1 cellular context compared by ENCODE assay signal in the genomic region with DNA sequence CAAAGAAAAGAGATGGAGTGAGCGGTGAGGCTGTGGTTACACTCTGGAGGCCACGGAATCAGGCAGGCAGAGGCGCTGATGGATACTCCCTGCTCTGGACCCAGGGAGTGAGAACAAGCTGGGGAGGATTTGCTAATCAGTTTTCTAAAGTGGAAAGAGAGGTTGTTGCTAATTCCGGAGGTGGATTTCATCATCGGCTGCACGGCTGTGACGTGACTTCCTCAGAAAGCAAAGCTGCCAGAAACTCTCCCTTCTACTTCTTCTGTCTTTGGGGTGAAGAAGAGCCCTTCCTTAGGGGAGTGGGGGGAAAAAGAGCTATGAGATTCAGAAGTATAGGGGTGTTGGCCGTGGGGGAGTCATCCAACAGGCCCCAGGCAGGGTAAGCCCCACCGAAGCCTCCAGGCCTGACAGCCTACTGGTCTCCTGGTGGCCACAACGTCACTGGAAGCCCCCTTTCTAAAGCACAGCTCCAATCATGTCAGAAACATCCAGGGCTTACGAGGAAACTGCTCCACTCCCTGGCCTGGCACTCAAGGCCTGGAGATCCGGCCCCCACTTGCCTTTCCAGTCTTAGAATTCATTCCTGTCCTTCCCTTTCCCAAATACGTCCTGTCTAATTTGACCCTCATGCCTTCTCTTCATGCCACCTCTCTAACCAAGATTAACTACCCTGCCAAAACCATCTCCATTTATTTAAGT.
TF ChIP-seq lines count a peak whose summit lies in the region.

No MANE protein-coding gene starts in this region.

TF ChIP-seq in K562, 482 proteins besides CTCF, POLR2A, EP300 and RAD21 (continued from another document and continues in another):
- TF ChIP-seq POLR2G (IDR thresholded peaks at IDR 0.05; ENCODE audit: low read depth, low read length) (peak; percentile 52; the same call in 1 of the 2 replicates), HDAC8 (tag; IDR thresholded peaks at IDR 0.05) (peak; percentile 83; the same call in 1 of the 2 replicates), ZKSCAN8 (CRISPR knock-in tag; IDR thresholded peaks at IDR 0.05) (peak; percentile 79; the same call in 1 of the 2 replicates), FOSL1 (tag; conservative IDR thresholded peaks at IDR 0.05) (0 out of 2 replicates have a peak, but pooled peaks have one; percentile 33), RBM25 (IDR thresholded peaks at IDR 0.05; ENCODE audit: low read depth, low read length, severe bottlenecking) (no peak), ZNF431 (CRISPR knock-in tag; IDR thresholded peaks at IDR 0.05) (peak; percentile 7; the same call in 1 of the 2 replicates), JUN (IDR thresholded peaks at IDR 0.05; ENCODE audit: borderline replicate concordance, low read depth, low read length) (peak; percentile 66; the same call in 1 of the 2 replicates), JUN (CRISPR knock-in tag; IDR thresholded peaks at IDR 0.05; ENCODE audit: borderline replicate concordance) (0 out of 2 replicates have a peak, but pooled peaks have one; percentile 56), BRD9 (IDR thresholded peaks at IDR 0.05; ENCODE audit: low read depth, partially characterized antibody) (peak; percentile 74), CXXC5 (CRISPR knock-in tag; IDR thresholded peaks at IDR 0.05) (peak; percentile 78), ATF1 (CRISPR knock-in tag; IDR thresholded peaks at IDR 0.05) (no peak), ATF1 (tag; IDR thresholded peaks at IDR 0.05) (peak; percentile 92), TRIM28 (IDR thresholded peaks at IDR 0.05) (peak; percentile 41; the same call in 1 of the 2 replicates), NR2C2 (CRISPR knock-in tag; IDR thresholded peaks at IDR 0.05) (no peak; the same call in 1 of the 2 replicates), NR2C2 (tag; IDR thresholded peaks at IDR 0.05) (peak; percentile 50; the same call in 1 of the 2 replicates), ZNF143 (CRISPR knock-in tag; IDR thresholded peaks at IDR 0.05) (peak; percentile 20; the same call in 1 of the 2 replicates), TEAD1 (CRISPR knock-in tag; IDR thresholded peaks at IDR 0.05) (0 out of 4 replicates have a peak, but pooled peaks of 1 of the 2 experiments have one; percentile 67), SMAD1 (IDR thresholded peaks at IDR 0.05; ENCODE audit: low read depth, low read length, partially characterized antibody) (peak; percentile 9), ZSCAN32 (CRISPR knock-in tag; IDR thresholded peaks at IDR 0.05) (peak; percentile 97), GTF2A2 (tag; IDR thresholded peaks at IDR 0.05) (peak; percentile 31; the same call in 1 of the 2 replicates), KAT8 (IDR thresholded peaks at IDR 0.05; ENCODE audit: low read depth) (no peak), DPF2 (IDR thresholded peaks at IDR 0.05) (peak; percentile 74), PCBP1 (IDR thresholded peaks at IDR 0.05; ENCODE audit: low read depth, low read length, poor library complexity, severe bottlenecking) (no peak)
- TF ChIP-seq, protein P1, sequence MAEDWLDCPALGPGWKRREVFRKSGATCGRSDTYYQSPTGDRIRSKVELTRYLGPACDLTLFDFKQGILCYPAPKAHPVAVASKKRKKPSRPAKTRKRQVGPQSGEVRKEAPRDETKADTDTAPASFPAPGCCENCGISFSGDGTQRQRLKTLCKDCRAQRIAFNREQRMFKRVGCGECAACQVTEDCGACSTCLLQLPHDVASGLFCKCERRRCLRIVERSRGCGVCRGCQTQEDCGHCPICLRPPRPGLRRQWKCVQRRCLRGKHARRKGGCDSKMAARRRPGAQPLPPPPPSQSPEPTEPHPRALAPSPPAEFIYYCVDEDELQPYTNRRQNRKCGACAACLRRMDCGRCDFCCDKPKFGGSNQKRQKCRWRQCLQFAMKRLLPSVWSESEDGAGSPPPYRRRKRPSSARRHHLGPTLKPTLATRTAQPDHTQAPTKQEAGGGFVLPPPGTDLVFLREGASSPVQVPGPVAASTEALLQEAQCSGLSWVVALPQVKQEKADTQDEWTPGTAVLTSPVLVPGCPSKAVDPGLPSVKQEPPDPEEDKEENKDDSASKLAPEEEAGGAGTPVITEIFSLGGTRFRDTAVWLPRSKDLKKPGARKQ (CRISPR knock-in tag; IDR thresholded peaks at IDR 0.05): no peak
- TF ChIP-seq, protein P2, sequence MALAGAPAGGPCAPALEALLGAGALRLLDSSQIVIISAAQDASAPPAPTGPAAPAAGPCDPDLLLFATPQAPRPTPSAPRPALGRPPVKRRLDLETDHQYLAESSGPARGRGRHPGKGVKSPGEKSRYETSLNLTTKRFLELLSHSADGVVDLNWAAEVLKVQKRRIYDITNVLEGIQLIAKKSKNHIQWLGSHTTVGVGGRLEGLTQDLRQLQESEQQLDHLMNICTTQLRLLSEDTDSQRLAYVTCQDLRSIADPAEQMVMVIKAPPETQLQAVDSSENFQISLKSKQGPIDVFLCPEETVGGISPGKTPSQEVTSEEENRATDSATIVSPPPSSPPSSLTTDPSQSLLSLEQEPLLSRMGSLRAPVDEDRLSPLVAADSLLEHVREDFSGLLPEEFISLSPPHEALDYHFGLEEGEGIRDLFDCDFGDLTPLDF (CRISPR knock-in tag; IDR thresholded peaks at IDR 0.05): no peak
- TF ChIP-seq, protein P3, sequence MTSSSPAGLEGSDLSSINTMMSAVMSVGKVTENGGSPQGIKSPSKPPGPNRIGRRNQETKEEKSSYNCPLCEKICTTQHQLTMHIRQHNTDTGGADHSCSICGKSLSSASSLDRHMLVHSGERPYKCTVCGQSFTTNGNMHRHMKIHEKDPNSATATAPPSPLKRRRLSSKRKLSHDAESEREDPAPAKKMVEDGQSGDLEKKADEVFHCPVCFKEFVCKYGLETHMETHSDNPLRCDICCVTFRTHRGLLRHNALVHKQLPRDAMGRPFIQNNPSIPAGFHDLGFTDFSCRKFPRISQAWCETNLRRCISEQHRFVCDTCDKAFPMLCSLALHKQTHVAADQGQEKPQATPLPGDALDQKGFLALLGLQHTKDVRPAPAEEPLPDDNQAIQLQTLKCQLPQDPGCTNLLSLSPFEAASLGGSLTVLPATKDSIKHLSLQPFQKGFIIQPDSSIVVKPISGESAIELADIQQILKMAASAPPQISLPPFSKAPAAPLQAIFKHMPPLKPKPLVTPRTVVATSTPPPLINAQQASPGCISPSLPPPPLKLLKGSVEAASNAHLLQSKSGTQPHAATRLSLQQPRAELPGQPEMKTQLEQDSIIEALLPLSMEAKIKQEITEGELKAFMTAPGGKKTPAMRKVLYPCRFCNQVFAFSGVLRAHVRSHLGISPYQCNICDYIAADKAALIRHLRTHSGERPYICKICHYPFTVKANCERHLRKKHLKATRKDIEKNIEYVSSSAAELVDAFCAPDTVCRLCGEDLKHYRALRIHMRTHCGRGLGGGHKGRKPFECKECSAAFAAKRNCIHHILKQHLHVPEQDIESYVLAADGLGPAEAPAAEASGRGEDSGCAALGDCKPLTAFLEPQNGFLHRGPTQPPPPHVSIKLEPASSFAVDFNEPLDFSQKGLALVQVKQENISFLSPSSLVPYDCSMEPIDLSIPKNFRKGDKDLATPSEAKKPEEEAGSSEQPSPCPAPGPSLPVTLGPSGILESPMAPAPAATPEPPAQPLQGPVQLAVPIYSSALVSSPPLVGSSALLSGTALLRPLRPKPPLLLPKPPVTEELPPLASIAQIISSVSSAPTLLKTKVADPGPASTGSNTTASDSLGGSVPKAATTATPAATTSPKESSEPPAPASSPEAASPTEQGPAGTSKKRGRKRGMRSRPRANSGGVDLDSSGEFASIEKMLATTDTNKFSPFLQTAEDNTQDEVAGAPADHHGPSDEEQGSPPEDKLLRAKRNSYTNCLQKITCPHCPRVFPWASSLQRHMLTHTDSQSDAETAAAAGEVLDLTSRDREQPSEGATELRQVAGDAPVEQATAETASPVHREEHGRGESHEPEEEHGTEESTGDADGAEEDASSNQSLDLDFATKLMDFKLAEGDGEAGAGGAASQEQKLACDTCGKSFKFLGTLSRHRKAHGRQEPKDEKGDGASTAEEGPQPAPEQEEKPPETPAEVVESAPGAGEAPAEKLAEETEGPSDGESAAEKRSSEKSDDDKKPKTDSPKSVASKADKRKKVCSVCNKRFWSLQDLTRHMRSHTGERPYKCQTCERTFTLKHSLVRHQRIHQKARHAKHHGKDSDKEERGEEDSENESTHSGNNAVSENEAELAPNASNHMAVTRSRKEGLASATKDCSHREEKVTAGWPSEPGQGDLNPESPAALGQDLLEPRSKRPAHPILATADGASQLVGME (CRISPR knock-in tag; IDR thresholded peaks at IDR 0.05): peak; percentile 35; the same call in 1 of the 2 replicates
- TF ChIP-seq, protein P4, sequence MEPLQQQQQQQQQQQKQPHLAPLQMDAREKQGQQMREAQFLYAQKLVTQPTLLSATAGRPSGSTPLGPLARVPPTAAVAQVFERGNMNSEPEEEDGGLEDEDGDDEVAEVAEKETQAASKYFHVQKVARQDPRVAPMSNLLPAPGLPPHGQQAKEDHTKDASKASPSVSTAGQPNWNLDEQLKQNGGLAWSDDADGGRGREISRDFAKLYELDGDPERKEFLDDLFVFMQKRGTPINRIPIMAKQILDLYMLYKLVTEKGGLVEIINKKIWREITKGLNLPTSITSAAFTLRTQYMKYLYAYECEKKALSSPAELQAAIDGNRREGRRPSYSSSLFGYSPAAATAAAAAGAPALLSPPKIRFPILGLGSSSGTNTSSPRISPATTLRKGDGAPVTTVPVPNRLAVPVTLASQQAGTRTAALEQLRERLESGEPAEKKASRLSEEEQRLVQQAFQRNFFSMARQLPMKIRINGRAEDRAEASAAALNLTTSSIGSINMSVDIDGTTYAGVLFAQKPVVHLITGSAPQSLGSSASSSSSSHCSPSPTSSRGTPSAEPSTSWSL (CRISPR knock-in tag; IDR thresholded peaks at IDR 0.05; ENCODE audit: borderline replicate concordance): no peak
- TF ChIP-seq, protein P5, sequence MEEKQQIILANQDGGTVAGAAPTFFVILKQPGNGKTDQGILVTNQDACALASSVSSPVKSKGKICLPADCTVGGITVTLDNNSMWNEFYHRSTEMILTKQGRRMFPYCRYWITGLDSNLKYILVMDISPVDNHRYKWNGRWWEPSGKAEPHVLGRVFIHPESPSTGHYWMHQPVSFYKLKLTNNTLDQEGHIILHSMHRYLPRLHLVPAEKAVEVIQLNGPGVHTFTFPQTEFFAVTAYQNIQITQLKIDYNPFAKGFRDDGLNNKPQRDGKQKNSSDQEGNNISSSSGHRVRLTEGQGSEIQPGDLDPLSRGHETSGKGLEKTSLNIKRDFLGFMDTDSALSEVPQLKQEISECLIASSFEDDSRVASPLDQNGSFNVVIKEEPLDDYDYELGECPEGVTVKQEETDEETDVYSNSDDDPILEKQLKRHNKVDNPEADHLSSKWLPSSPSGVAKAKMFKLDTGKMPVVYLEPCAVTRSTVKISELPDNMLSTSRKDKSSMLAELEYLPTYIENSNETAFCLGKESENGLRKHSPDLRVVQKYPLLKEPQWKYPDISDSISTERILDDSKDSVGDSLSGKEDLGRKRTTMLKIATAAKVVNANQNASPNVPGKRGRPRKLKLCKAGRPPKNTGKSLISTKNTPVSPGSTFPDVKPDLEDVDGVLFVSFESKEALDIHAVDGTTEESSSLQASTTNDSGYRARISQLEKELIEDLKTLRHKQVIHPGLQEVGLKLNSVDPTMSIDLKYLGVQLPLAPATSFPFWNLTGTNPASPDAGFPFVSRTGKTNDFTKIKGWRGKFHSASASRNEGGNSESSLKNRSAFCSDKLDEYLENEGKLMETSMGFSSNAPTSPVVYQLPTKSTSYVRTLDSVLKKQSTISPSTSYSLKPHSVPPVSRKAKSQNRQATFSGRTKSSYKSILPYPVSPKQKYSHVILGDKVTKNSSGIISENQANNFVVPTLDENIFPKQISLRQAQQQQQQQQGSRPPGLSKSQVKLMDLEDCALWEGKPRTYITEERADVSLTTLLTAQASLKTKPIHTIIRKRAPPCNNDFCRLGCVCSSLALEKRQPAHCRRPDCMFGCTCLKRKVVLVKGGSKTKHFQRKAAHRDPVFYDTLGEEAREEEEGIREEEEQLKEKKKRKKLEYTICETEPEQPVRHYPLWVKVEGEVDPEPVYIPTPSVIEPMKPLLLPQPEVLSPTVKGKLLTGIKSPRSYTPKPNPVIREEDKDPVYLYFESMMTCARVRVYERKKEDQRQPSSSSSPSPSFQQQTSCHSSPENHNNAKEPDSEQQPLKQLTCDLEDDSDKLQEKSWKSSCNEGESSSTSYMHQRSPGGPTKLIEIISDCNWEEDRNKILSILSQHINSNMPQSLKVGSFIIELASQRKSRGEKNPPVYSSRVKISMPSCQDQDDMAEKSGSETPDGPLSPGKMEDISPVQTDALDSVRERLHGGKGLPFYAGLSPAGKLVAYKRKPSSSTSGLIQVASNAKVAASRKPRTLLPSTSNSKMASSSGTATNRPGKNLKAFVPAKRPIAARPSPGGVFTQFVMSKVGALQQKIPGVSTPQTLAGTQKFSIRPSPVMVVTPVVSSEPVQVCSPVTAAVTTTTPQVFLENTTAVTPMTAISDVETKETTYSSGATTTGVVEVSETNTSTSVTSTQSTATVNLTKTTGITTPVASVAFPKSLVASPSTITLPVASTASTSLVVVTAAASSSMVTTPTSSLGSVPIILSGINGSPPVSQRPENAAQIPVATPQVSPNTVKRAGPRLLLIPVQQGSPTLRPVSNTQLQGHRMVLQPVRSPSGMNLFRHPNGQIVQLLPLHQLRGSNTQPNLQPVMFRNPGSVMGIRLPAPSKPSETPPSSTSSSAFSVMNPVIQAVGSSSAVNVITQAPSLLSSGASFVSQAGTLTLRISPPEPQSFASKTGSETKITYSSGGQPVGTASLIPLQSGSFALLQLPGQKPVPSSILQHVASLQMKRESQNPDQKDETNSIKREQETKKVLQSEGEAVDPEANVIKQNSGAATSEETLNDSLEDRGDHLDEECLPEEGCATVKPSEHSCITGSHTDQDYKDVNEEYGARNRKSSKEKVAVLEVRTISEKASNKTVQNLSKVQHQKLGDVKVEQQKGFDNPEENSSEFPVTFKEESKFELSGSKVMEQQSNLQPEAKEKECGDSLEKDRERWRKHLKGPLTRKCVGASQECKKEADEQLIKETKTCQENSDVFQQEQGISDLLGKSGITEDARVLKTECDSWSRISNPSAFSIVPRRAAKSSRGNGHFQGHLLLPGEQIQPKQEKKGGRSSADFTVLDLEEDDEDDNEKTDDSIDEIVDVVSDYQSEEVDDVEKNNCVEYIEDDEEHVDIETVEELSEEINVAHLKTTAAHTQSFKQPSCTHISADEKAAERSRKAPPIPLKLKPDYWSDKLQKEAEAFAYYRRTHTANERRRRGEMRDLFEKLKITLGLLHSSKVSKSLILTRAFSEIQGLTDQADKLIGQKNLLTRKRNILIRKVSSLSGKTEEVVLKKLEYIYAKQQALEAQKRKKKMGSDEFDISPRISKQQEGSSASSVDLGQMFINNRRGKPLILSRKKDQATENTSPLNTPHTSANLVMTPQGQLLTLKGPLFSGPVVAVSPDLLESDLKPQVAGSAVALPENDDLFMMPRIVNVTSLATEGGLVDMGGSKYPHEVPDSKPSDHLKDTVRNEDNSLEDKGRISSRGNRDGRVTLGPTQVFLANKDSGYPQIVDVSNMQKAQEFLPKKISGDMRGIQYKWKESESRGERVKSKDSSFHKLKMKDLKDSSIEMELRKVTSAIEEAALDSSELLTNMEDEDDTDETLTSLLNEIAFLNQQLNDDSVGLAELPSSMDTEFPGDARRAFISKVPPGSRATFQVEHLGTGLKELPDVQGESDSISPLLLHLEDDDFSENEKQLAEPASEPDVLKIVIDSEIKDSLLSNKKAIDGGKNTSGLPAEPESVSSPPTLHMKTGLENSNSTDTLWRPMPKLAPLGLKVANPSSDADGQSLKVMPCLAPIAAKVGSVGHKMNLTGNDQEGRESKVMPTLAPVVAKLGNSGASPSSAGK (IDR thresholded peaks at IDR 0.05): 0 out of 2 replicates have a peak, but pooled peaks have one; percentile 1
- TF ChIP-seq, protein P6, sequence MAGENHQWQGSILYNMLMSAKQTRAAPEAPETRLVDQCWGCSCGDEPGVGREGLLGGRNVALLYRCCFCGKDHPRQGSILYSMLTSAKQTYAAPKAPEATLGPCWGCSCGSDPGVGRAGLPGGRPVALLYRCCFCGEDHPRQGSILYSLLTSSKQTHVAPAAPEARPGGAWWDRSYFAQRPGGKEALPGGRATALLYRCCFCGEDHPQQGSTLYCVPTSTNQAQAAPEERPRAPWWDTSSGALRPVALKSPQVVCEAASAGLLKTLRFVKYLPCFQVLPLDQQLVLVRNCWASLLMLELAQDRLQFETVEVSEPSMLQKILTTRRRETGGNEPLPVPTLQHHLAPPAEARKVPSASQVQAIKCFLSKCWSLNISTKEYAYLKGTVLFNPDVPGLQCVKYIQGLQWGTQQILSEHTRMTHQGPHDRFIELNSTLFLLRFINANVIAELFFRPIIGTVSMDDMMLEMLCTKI (IDR thresholded peaks at IDR 0.05; ENCODE audit: partially characterized antibody): no peak
